In genomic region chr3:117892431-117892841, GRCh38 we compare ENCODE assay signal across 16 cellular contexts.
A peak's percentile ranks its signal among the peaks of the same experiment; 100 is the strongest.
DNase-seq lines count a peak whose midpoint lies in the region; ATAC-seq and TF ChIP-seq lines count a peak whose summit lies in the region.
"Had no signal": no experiment of that assay in that cellular context is flagged by ENCODE, and none has a peak within 500 bp of the region (broad histone marks: within the 10 kb centered on the region; RNA-seq: fewer than 3 reads in every experiment).

No MANE protein-coding gene starts in this region.

- H3K27me3 ChIP-seq in HAP-1 (ENCODE audit: low read depth) = peaks cover 4% of the 10 kb centered on the region; the same call in 1 of the 2 replicates

- DNase-seq in EH (ENCODE audit: low read depth) (peak; percentile 9), RKO (ENCODE audit: low spot score) (peak; percentile 4), fibroblast of gingiva (ENCODE audit: low read depth) (peak; percentile 56), omental fat pad (ENCODE audit: low spot score) (no peak), ecto neural progenitor cell (ENCODE audit: low spot score) (no peak), HAP-1 (ENCODE audit: low spot score in 2 of 2) (no peak)
- DNase-seq: activated CD8-positive, alpha-beta memory T cell treated with anti-CD3 and anti-CD28 coated beads for 24 hours; effector memory CD8-positive, alpha-beta T cell; glutamatergic neuron; HFFc6; Karpas-422; kidney; naive B cell; NCI-H510A treated with DMSO at 0.1 percent for 48 hours had no signal

- ATAC-seq in omental fat pad (ENCODE audit: low FRiP score) = peak; percentile 90
- ATAC-seq in GM21576 (IDR thresholded peaks at IDR 0.05; ENCODE audit: unreplicated experiment) = no peak
- ATAC-seq in HG02763 (IDR thresholded peaks at IDR 0.05; ENCODE audit: unreplicated experiment) = no peak
- ATAC-seq: effector memory CD8-positive, alpha-beta T cell had no signal

- in situ Hi-C loops in HAP-1 (cut with MboI; ENCODE audit: low sequenced_read_pairs) = no loop called here

- no peak overlapping the region for H3K4me3 ChIP-seq in HAP-1

- H3K36me3 ChIP-seq in HAP-1 (replicated peaks) = no peaks in the 10 kb centered on the region

- no peaks in the 10 kb centered on the region for H3K9me3 ChIP-seq in HAP-1

- no peak for TF ChIP-seq CTCF in omental fat pad (IDR thresholded peaks at IDR 0.05)

- H3K4me1 ChIP-seq in HAP-1 = no peaks in the 10 kb centered on the region

Comparison
In these comparisons a context has a peak if more than half of its experiments do, and no peak if none do; other contexts are left out.
1. DNase-seq: peak in EH (single experiment), RKO (single experiment) and fibroblast of gingiva (single experiment); none in omental fat pad (single experiment), ecto neural progenitor cell (single experiment) and HAP-1 (0 of 2).